8 cellular contexts compared by ENCODE assay signal in the genomic region with DNA sequence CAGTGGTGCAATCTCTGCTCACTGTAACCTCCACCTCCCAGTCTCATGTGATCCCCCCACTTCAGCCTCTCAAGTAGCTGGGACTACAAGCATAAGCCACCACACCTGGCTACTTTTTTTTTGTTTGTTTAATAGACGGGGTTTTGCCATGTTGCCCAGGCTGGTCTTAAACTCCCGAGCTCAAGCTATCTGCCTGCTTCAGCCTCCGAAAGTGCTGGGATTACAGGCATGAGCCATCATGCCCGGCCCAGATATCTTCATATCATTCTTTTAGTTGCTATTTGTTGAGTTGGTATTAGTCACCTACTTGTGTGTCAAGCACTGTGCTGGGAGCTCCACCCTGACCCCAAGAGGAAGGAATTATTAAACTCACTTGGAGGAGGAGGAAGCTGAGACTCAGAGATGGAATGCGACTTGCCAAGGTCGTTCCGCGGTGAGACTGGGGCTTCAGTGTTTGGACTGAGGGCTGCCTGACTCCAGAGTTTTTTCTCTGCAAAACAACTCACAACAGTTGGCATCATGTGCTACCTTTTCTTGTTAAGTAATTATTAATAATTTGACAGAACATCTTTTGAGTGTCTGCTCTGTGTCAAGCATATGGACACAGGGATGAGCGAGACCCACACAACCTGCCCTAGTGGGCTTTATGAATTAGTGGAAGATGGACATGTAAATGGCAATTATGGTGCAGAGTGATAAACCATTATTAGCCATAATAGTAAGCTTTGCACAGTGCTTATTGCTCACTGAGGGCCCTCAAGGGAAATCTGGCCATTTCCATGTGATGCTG.
DNase-seq lines count a peak whose midpoint lies in the region; ATAC-seq and TF ChIP-seq lines count a peak whose summit lies in the region.

No MANE protein-coding gene starts in this region.

- intact Hi-C loops in left ventricle myocardium superior (cut with micrococcal nuclease), result no loop called here
- intact Hi-C loops in testis (cut with DNase I; ENCODE audit: low total_unique reads), result no loop called here

- H3K27ac ChIP-seq in testis, result no peak overlapping the region

- H3K27me3 ChIP-seq in testis, result no peaks in the 10 kb centered on the region

- ATAC-seq in WTC11, result peak; percentile 84
- ATAC-seq in left ventricle myocardium superior, result peak; percentile 85
- no peak for ATAC-seq in GM21576 (IDR thresholded peaks at IDR 0.05; ENCODE audit: unreplicated experiment)
- no peak for ATAC-seq in GM19455 (IDR thresholded peaks at IDR 0.05; ENCODE audit: unreplicated experiment)

- CTCF ChIA-PET in WTC11 (lab: Charles Lee), result interaction anchor here (0.7 to 2.0 kb wide), 20 partner anchors 8 to 156 kb away, joined by 3 to 17 read pairs (median 4); no protein-coding TSS in a partner anchor

- H3K4me1 Mint-ChIP-seq in HFFc6 (ENCODE audit: low read depth), result peaks cover 34% of the 10 kb centered on the region
- H3K4me1 Mint-ChIP-seq in WTC11, result peaks cover 55% of the 10 kb centered on the region

- POLR2A ChIA-PET in WTC11 (lab: Charles Lee), result interaction anchor here (0.9 kb wide), 1 partner anchor 107 kb away, joined by 3 read pairs; no protein-coding TSS in a partner anchor

- H3K27me3 Mint-ChIP-seq in HFFc6 (ENCODE audit: insufficient read depth) (peaks cover 2% of the 10 kb centered on the region; the same call in 1 of the 2 replicates), WTC11 (ENCODE audit: low read depth) (peaks cover 41% of the 10 kb centered on the region)

- 39 to 46% methylated on average over 9 of the region's 9 CpGs for WGBS in testis, 2 donors

- no peak overlapping the region for H3K4me3 ChIP-seq in testis

- peak; percentile 77 for TF ChIP-seq CTCF in HFFc6 (IDR thresholded peaks at IDR 0.05)
- TF ChIP-seq CTCF in WTC11 (IDR thresholded peaks at IDR 0.05), result no peak
- peak in 2 of 3 experiments; percentile 26 to 28 for TF ChIP-seq CTCF in testis (IDR thresholded peaks at IDR 0.05)

- no peaks in the 10 kb centered on the region for H3K36me3 ChIP-seq in testis (ENCODE audit: low read depth, missing control alignments)

- H3K36me3 Mint-ChIP-seq in HFFc6 (ENCODE audit: low read depth) (no peaks in the 10 kb centered on the region), WTC11 (no peaks in the 10 kb centered on the region)

- no peak for TF ChIP-seq POLR2A in testis (IDR thresholded peaks at IDR 0.05)

- DNase-seq in HFFc6, result peak; percentile 97
- DNase-seq in WTC11 (ENCODE audit: low spot score), result peak; percentile 51
- no peak for DNase-seq in left ventricle myocardium superior
- peak; percentile 76 for DNase-seq in testis
- no peak for DNase-seq in NCI-H2107 (lab: John Stamatoyannopoulos, UW)
- DNase-seq in stimulated activated CD4-positive, alpha-beta T cell treated with anti-CD3 and anti-CD28 coated beads, Interleukin-1b, Interleukin-23, amount 100 ng/mL, for 48 hours, result no peak

- H3K9me3 Mint-ChIP-seq in HFFc6 (no peaks in the 10 kb centered on the region), WTC11 (no peaks in the 10 kb centered on the region)

- H3K9me3 ChIP-seq in testis, result no peaks in the 10 kb centered on the region

- peaks cover 15% of the 10 kb centered on the region for H3K4me1 ChIP-seq in testis

- H3K4me3 Mint-ChIP-seq in HFFc6 (peak overlapping the region; percentile 83), WTC11 (no peak overlapping the region)

- H3K27ac Mint-ChIP-seq in HFFc6 (peak overlapping the region; percentile 97), WTC11 (no peak overlapping the region)

TF ChIP-seq in WTC11, 78 proteins besides CTCF, POLR2A, EP300 and RAD21:
- TF ChIP-seq TEAD1 (CRISPR knock-in tag; IDR thresholded peaks at IDR 0.05) (peak; percentile 89; the same call in 1 of the 2 replicates), TEAD4 (CRISPR knock-in tag; IDR thresholded peaks at IDR 0.05) (no peak), GTF2I (CRISPR knock-in tag; conservative IDR thresholded peaks at IDR 0.05) (no peak)
- TF ChIP-seq, protein P1, sequence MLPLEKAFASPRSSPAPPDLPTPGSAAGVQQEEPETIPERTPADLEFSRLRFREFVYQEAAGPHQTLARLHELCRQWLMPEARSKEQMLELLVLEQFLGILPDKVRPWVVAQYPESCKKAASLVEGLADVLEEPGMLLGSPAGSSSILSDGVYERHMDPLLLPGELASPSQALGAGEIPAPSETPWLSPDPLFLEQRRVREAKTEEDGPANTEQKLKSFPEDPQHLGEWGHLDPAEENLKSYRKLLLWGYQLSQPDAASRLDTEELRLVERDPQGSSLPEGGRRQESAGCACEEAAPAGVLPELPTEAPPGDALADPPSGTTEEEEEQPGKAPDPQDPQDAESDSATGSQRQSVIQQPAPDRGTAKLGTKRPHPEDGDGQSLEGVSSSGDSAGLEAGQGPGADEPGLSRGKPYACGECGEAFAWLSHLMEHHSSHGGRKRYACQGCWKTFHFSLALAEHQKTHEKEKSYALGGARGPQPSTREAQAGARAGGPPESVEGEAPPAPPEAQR (CRISPR knock-in tag; IDR thresholded peaks at IDR 0.05), result no peak
TF ChIP-seq in WTC11: peak in this region for 1.

Comparison
In these comparisons a context has a peak if more than half of its experiments do, and no peak if none do; other contexts are left out.
1. DNase-seq: peak in HFFc6 (single experiment), WTC11 (single experiment) and testis (single experiment); none in left ventricle myocardium superior (single experiment), NCI-H2107 (single experiment) and stimulated activated CD4-positive, alpha-beta T cell treated with anti-CD3 and anti-CD28 coated beads, Interleukin-1b, Interleukin-23, amount 100 ng/mL, for 48 hours (single experiment).
2. ATAC-seq: peak in WTC11 (single experiment) and left ventricle myocardium superior (single experiment); none in GM21576 (single experiment) and GM19455 (single experiment).